ENCODE assay signal across 21 cellular contexts in the genomic region with DNA sequence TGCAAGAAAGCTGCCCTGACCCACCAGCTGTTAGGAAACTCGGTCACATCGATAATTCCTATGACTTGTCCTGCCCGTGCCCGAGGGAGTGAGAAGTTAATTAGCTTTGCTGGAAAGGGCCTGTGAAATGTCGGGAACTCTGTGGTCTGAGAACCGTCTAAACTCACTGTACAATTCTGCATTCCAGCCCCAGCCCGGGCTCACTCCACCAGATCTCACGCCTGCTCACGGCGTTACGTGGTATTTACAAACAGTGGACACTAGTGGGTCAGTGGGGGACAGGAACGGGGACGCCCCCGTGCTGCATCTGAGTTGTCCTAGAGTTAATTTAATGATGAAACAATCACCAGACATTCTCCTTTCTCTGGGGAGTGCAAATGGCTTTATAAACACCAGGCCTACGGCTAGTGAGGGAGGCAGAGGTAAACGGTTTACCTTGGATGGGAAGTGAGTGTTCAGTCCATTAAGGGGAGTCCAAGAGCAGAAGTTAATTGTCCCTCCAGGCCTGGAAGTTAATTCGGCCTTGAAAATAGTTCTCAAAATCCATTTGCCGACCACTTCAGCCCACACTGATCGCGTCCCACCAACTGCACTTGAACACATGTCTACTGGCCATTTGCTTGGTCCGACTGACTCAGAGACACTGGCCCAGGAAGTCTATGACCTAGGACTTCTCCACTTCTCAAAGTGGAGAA.
DNase-seq lines count a peak whose midpoint lies in the region; ATAC-seq and TF ChIP-seq lines count a peak whose summit lies in the region.
"Had no signal": no experiment of that assay in that cellular context is flagged by ENCODE, and none has a peak within 500 bp of the region (broad histone marks: within the 10 kb centered on the region; RNA-seq: fewer than 3 reads in every experiment).

No MANE protein-coding gene starts in this region.

- ATAC-seq in activated T-cell treated with anti-CD3 and anti-CD28 coated beads, Interleukin-2, amount 50 U/mL, for 72 hours (replicated peaks in 1 of 2) = no peak
- ATAC-seq: PC-3 had no signal

- H3K27me3 ChIP-seq in skeletal muscle tissue (ENCODE audit: control insufficient read depth in 3 of 3, insufficient read depth in 3 of 3, low read length in 3 of 3) (no peaks in the 10 kb centered on the region), esophagus muscularis mucosa (no peaks in the 10 kb centered on the region)
- H3K27me3 ChIP-seq: vagina had no signal

- H3K9me3 ChIP-seq in skeletal muscle tissue (ENCODE audit: control insufficient read depth in 3 of 3, low read length in 3 of 3) (no peaks in the 10 kb centered on the region), esophagus muscularis mucosa (no peaks in the 10 kb centered on the region)
- H3K9me3 ChIP-seq: vagina had no signal

- H3K36me3 ChIP-seq in skeletal muscle tissue (ENCODE audit: control insufficient read depth in 3 of 3, insufficient read depth in 3 of 3, low read length in 3 of 3) (no peaks in the 10 kb centered on the region), esophagus muscularis mucosa (no peaks in the 10 kb centered on the region)
- H3K36me3 ChIP-seq: vagina had no signal

- TF ChIP-seq CTCF in esophagus muscularis mucosa (IDR thresholded peaks at IDR 0.05) = no peak

- no peak overlapping the region for H3K9ac ChIP-seq in skeletal muscle tissue (ENCODE audit: low read depth in 1 of 3, low read length in 3 of 3)

- no peak for TF ChIP-seq EP300 in esophagus muscularis mucosa (IDR thresholded peaks at IDR 0.05)

- peaks cover 6 to 17% (median 14%) of the 10 kb centered on the region in 3 donors for H3K4me1 ChIP-seq in skeletal muscle tissue (ENCODE audit: control insufficient read depth in 3 of 3, insufficient read depth in 3 of 3, low read length in 3 of 3)
- peaks cover 0 to 7% (median 4%) of the 10 kb centered on the region in 4 donors for H3K4me1 ChIP-seq in esophagus muscularis mucosa

- intact Hi-C loops in esophagus muscularis mucosa (cut with DNase I) = no loop called here

- H3K4me3 Mint-ChIP-seq in activated T-cell treated with anti-CD3 and anti-CD28 coated beads, Interleukin-2, amount 50 U/mL, for 72 hours = no peak overlapping the region

- TF ChIP-seq POLR2A in esophagus muscularis mucosa (IDR thresholded peaks at IDR 0.05; ENCODE audit: low read depth) = no peak

- H3K36me3 Mint-ChIP-seq in activated T-cell treated with anti-CD3 and anti-CD28 coated beads, Interleukin-2, amount 50 U/mL, for 72 hours (ENCODE audit: insufficient read depth in 2 of 2) = peaks cover 0 to 2% of the 10 kb centered on the region in 2 donors

- DNase-seq in GM04503 (ENCODE audit: low read depth) (peak; percentile 64), amniotic epithelial cell (ENCODE audit: low read depth) (peak; percentile 67), left kidney (ENCODE audit: low read depth, low spot score) (peak; percentile 74), KG1 (lab: John Stamatoyannopoulos, UW) (no peak), esophagus muscularis mucosa (ENCODE audit: extremely low spot score) (no peak)
- no peak for DNase-seq in activated T-cell treated with anti-CD3 and anti-CD28 coated beads, Interleukin-2, amount 50 U/mL, for 72 hours
- DNase-seq: activated CD4-positive, alpha-beta T cell treated with anti-CD3 and anti-CD28 coated beads for 1 hour; amniotic stem cell; cerebellar nuclear complex; effector memory CD4-positive, alpha-beta T cell; GF-D8; NCI-H1436; NCI-H2171 treated with DMSO at 0.1 percent for 48 hours; NCI-H748 treated with DMSO at 0.1 percent for 48 hours; PC-3; right cardiac atrium; stimulated activated CD4-positive, alpha-beta T cell treated with anti-CD3 and anti-CD28 coated beads, Interleukin-1b, Interleukin-23, amount 100 ng/mL, for 48 hours; T1000 had no signal

- no peaks in the 10 kb centered on the region for H3K27me3 Mint-ChIP-seq in activated T-cell treated with anti-CD3 and anti-CD28 coated beads, Interleukin-2, amount 50 U/mL, for 72 hours (ENCODE audit: low read depth)

- H3K27ac ChIP-seq in skeletal muscle tissue (ENCODE audit: low read depth, low read length) (peak overlapping the region; percentile 32), esophagus muscularis mucosa (replicated peaks in 1 of 4) (no peak overlapping the region)
- H3K27ac ChIP-seq: SK-N-MC, vagina had no signal

- 72% methylated on average over 21 of the region's 21 CpGs for WGBS in esophagus muscularis mucosa

- H3K27ac Mint-ChIP-seq in activated T-cell treated with anti-CD3 and anti-CD28 coated beads, Interleukin-2, amount 50 U/mL, for 72 hours = no peak overlapping the region

- H3K4me1 Mint-ChIP-seq in activated T-cell treated with anti-CD3 and anti-CD28 coated beads, Interleukin-2, amount 50 U/mL, for 72 hours (ENCODE audit: low read depth) = peaks cover 9% of the 10 kb centered on the region

- H3K9me3 Mint-ChIP-seq in activated T-cell treated with anti-CD3 and anti-CD28 coated beads, Interleukin-2, amount 50 U/mL, for 72 hours = peaks cover 12 to 13% of the 10 kb centered on the region in 2 donors

- H3K4me3 ChIP-seq in skeletal muscle tissue (ENCODE audit: low read length in 3 of 3) (no peak overlapping the region), esophagus muscularis mucosa (no peak overlapping the region)
- H3K4me3 ChIP-seq: SK-N-MC, vagina had no signal

Comparison
In these comparisons a context has a peak if more than half of its experiments do, and no peak if none do; other contexts are left out.
1. DNase-seq: peak in GM04503 (single experiment), amniotic epithelial cell (single experiment) and left kidney (single experiment); none in activated T-cell treated with anti-CD3 and anti-CD28 coated beads, Interleukin-2, amount 50 U/mL, for 72 hours (0 of 2), KG1 (single experiment) and esophagus muscularis mucosa (single experiment).